19 cellular contexts compared by ENCODE assay signal in genomic region chr12:132270969-132271754, GRCh38. TPM values are rescaled to one million over a fixed set of nuclear protein-coding genes. Genes with fewer than 3 reads are reported as not detected.
DNase-seq lines count a peak whose midpoint lies in the region; ATAC-seq and TF ChIP-seq lines count a peak whose summit lies in the region.
"Had no signal": no experiment of that assay in that cellular context is flagged by ENCODE, and none has a peak within 500 bp of the region (broad histone marks: within the 10 kb centered on the region; RNA-seq: fewer than 3 reads in every experiment).

No MANE protein-coding gene starts in this region.

- peak overlapping the region in 1 of 3 donors; percentile 7 for H3K4me3 ChIP-seq in thyroid gland (replicated peaks in 1 of 3)
- H3K4me3 ChIP-seq: SJCRH30 had no signal

- H3K27ac ChIP-seq in thyroid gland = peak overlapping the region in 2 of 3 donors; percentile 32 to 91
- H3K27ac ChIP-seq: SJCRH30 had no signal

- no peaks in the 10 kb centered on the region for H3K9me3 ChIP-seq in thyroid gland
- H3K9me3 ChIP-seq: SJCRH30 had no signal

- H3K4me1 ChIP-seq in thyroid gland = peaks cover 47 to 61% of the 10 kb centered on the region in 2 donors
- H3K4me1 ChIP-seq: SJCRH30 had no signal

- ATAC-seq in Right ventricle myocardium inferior = no peak
- ATAC-seq in GM19452 (IDR thresholded peaks at IDR 0.05; ENCODE audit: unreplicated experiment) = no peak
- ATAC-seq: HepG2 had no signal

- H3K27me3 ChIP-seq in thyroid gland = no peaks in the 10 kb centered on the region

- no peaks in the 10 kb centered on the region for H3K36me3 ChIP-seq in thyroid gland
- H3K36me3 ChIP-seq: SJCRH30 had no signal

- intact Hi-C loops in Right ventricle myocardium inferior (cut with DNase I) (no loop called here), cardiac septum (cut with DNase I) (no loop called here), thyroid gland (cut with DNase I) (loop anchor here (10.0 kb wide), 1 partner anchor 54 kb away; the partner anchor contains the start of gene GALNT9)

- no peak for TF ChIP-seq CTCF in thyroid gland (IDR thresholded peaks at IDR 0.05)

- DNase-seq in NCI-H1417 (lab: John Stamatoyannopoulos, UW) (peak; percentile 17 to 47 (median 34)), NCI-H1417 treated with DMSO at 0.1 percent for 48 hours (lab: John Stamatoyannopoulos, UW) (no peak), Right ventricle myocardium inferior (ENCODE audit: missing footprints) (peak; percentile 69), cardiac septum (ENCODE audit: low spot score) (no peak), cerebellar cortex (ENCODE audit: low spot score) (peak; percentile 56), thyroid gland (peak; percentile 80 to 87), dedifferentiated amniotic fluid mesenchymal stem cell (ENCODE audit: extremely low spot score) (no peak)
- DNase-seq: 8988T; CD4-positive, alpha-beta T cell; DMS153; HFFc6; KBM-7; NCI-H146; NCI-H2107; NCI-H446 treated with DMSO at 0.1 percent for 48 hours; NCI-H774; SJCRH30 had no signal

- peak in 1 of 2 donors; percentile 22 for TF ChIP-seq POLR2A in thyroid gland (IDR thresholded peaks at IDR 0.05)

- WGBS in thyroid gland, 2 donors = 44 to 50% methylated on average over 37 to 38 of the region's 41 CpGs

RNA-seq across cellular contexts. Expression of gene GALNT9, which starts 58.2 kb away (rescaled TPM):
- total RNA-seq in Right ventricle myocardium inferior (not detected), cardiac septum (not detected), thyroid gland (10 to 100 TPM in 2 of 4 donors, 1 to 10 TPM in 2; 2.2 to 29.2 (median 15.9) TPM)
- total RNA-seq: CD4-positive, alpha-beta T cell; HFFc6 had no signal

Comparison
In these comparisons a context has a peak if more than half of its experiments do, and no peak if none do; other contexts are left out.
1. DNase-seq: peak in NCI-H1417 (3 of 3), Right ventricle myocardium inferior (single experiment), cerebellar cortex (single experiment) and thyroid gland (2 of 2); none in NCI-H1417 treated with DMSO at 0.1 percent for 48 hours (single experiment), cardiac septum (single experiment) and dedifferentiated amniotic fluid mesenchymal stem cell (single experiment).